Comparison of ENCODE assay signal across 8 cellular contexts in genomic region chr10:97400665-97401454, GRCh38. TPM values are rescaled to one million over a fixed set of nuclear protein-coding genes. Genes with fewer than 3 reads are reported as not detected.
DNase-seq lines count a peak whose midpoint lies in the region; ATAC-seq and TF ChIP-seq lines count a peak whose summit lies in the region.

A gene with protein sequence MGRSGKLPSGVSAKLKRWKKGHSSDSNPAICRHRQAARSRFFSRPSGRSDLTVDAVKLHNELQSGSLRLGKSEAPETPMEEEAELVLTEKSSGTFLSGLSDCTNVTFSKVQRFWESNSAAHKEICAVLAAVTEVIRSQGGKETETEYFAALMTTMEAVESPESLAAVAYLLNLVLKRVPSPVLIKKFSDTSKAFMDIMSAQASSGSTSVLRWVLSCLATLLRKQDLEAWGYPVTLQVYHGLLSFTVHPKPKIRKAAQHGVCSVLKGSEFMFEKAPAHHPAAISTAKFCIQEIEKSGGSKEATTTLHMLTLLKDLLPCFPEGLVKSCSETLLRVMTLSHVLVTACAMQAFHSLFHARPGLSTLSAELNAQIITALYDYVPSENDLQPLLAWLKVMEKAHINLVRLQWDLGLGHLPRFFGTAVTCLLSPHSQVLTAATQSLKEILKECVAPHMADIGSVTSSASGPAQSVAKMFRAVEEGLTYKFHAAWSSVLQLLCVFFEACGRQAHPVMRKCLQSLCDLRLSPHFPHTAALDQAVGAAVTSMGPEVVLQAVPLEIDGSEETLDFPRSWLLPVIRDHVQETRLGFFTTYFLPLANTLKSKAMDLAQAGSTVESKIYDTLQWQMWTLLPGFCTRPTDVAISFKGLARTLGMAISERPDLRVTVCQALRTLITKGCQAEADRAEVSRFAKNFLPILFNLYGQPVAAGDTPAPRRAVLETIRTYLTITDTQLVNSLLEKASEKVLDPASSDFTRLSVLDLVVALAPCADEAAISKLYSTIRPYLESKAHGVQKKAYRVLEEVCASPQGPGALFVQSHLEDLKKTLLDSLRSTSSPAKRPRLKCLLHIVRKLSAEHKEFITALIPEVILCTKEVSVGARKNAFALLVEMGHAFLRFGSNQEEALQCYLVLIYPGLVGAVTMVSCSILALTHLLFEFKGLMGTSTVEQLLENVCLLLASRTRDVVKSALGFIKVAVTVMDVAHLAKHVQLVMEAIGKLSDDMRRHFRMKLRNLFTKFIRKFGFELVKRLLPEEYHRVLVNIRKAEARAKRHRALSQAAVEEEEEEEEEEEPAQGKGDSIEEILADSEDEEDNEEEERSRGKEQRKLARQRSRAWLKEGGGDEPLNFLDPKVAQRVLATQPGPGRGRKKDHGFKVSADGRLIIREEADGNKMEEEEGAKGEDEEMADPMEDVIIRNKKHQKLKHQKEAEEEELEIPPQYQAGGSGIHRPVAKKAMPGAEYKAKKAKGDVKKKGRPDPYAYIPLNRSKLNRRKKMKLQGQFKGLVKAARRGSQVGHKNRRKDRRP (N-terminal part only) (minus strand): TSS chr10:97401340. CDS start chr10:97401231, 109 bp downstream.

- H3K4me3 Mint-ChIP-seq in activated CD4-positive, alpha-beta memory T cell treated with anti-CD3 and anti-CD28 coated beads for 36 hours, result peak within 1 kb of the TSS; percentile 93

- no peaks in the 10 kb centered on the region for H3K9me3 Mint-ChIP-seq in activated CD4-positive, alpha-beta memory T cell treated with anti-CD3 and anti-CD28 coated beads for 36 hours

- H3K36me3 ChIP-seq in ectodermal cell (ENCODE audit: control insufficient read depth, insufficient read depth, low read length), result no peaks in the 10 kb centered on the region

- H3K4me1 Mint-ChIP-seq in activated CD4-positive, alpha-beta memory T cell treated with anti-CD3 and anti-CD28 coated beads for 36 hours (ENCODE audit: low read depth), result peaks cover 10% of the 10 kb centered on the region

- WGBS in ectodermal cell, 2 experiments, result 1% methylated on average over 39 of the region's 39 CpGs
- WGBS in lower leg skin, 2 donors, result 1 to 2% methylated on average over 31 to 39 of the region's 39 CpGs

- peak within 1 kb of the TSS; percentile 56 for H3K27ac ChIP-seq in ectodermal cell (ENCODE audit: insufficient read depth, low read depth, low read length, poor library complexity, severe bottlenecking)

- intact Hi-C loops in activated CD4-positive, alpha-beta memory T cell treated with anti-CD3 and anti-CD28 coated beads for 36 hours (cut with micrococcal nuclease), result loop anchor here (1.0 to 5.0 kb wide), 5 partner anchors 45 to 814 kb away; partner anchors contain the start of genes ARHGAP19, EXOSC1, FRAT2 and MMS19
- intact Hi-C loops in lower leg skin (cut with DNase I; ENCODE audit: low total_unique reads), result no loop called here

- peaks cover 8% of the 10 kb centered on the region for H3K36me3 Mint-ChIP-seq in activated CD4-positive, alpha-beta memory T cell treated with anti-CD3 and anti-CD28 coated beads for 36 hours

- peak within 1 kb of the TSS; percentile 88 for H3K27ac Mint-ChIP-seq in activated CD4-positive, alpha-beta memory T cell treated with anti-CD3 and anti-CD28 coated beads for 36 hours

- CTCF ChIA-PET in activated CD4-positive, alpha-beta memory T cell treated with anti-CD3 and anti-CD28 coated beads for 36 hours (lab: Charles Lee), result interaction anchor here (0.7 to 16.2 kb wide), 19 partner anchors 8 to 328 kb away, joined by 3 to 194 read pairs (median 5); partner anchors contain the start of genes FRAT1 and PGAM1

- ATAC-seq in GM19455 (IDR thresholded peaks at IDR 0.05; ENCODE audit: unreplicated experiment), result peak; percentile 95

- POLR2A ChIA-PET in activated CD4-positive, alpha-beta memory T cell treated with anti-CD3 and anti-CD28 coated beads for 36 hours (lab: Charles Lee), result interaction anchor here (0.6 to 3.1 kb wide), 15 partner anchors 13 to 196 kb away, joined by 3 to 48 read pairs (median 6); partner anchors contain the start of genes FRAT1, FRAT2, PGAM1 and UBTD1

- H3K27me3 Mint-ChIP-seq in activated CD4-positive, alpha-beta memory T cell treated with anti-CD3 and anti-CD28 coated beads for 36 hours, result no peaks in the 10 kb centered on the region

- H3K9me3 ChIP-seq in ectodermal cell (ENCODE audit: control insufficient read depth, low read length), result no peaks in the 10 kb centered on the region

- TF ChIP-seq CTCF in lower leg skin (IDR thresholded peaks at IDR 0.05), result no peak

- peak within 1 kb of the TSS; percentile 93 for H3K4me3 ChIP-seq in ectodermal cell (ENCODE audit: insufficient read depth, low read depth, low read length)
- H3K4me3 ChIP-seq in lower leg skin (ENCODE audit: low read depth, poor library complexity, severe bottlenecking), result peak within 1 kb of the TSS; percentile 87

- no peak for TF ChIP-seq POLR2A in lower leg skin (IDR thresholded peaks at IDR 0.05)

- no peaks in the 10 kb centered on the region for H3K27me3 ChIP-seq in ectodermal cell (ENCODE audit: control insufficient read depth, insufficient read depth, low read length, poor library complexity, severe bottlenecking)

- no peaks in the 10 kb centered on the region for H3K4me1 ChIP-seq in ectodermal cell (ENCODE audit: control insufficient read depth, insufficient read depth, low read length)

- DNase-seq in COLO668 (lab: John Stamatoyannopoulos, UW; ENCODE audit: unreplicated experiment) (peak; percentile 82), HK-2 (ENCODE audit: unreplicated experiment) (peak; percentile 86), NCI-H82 treated with DMSO at 0.1 percent for 48 hours (lab: John Stamatoyannopoulos, UW; ENCODE audit: unreplicated experiment) (peak; percentile 90), lower leg skin (ENCODE audit: low spot score in 2 of 2) (peak; percentile 92 to 93)
- peak; percentile 88 for DNase-seq in activated CD4-positive, alpha-beta memory T cell treated with anti-CD3 and anti-CD28 coated beads for 36 hours
- DNase-seq in stimulated activated CD4-positive, alpha-beta T cell treated with anti-CD3 and anti-CD28 coated beads, TNF-alpha, amount 100 ng/mL, for 24 hours (ENCODE audit: low read depth in 3 of 3), result peak; percentile 66 to 85 (median 71)

RNA-seq across cellular contexts. Expression of the gene that starts here (rescaled TPM):
- total RNA-seq in activated CD4-positive, alpha-beta memory T cell treated with anti-CD3 and anti-CD28 coated beads for 36 hours, result 10 to 100 TPM; 40.4 to 41.8 TPM
- 34.1 TPM for polyA plus RNA-seq in ectodermal cell (2013, experiment 1 of 4)
- 28.6 TPM for polyA plus RNA-seq in ectodermal cell (2013, experiment 2 of 4)
- polyA plus RNA-seq in ectodermal cell (2013, experiment 3 of 4), result 21.0 TPM
- 19.3 TPM for polyA plus RNA-seq in ectodermal cell (2013, experiment 4 of 4)
- total RNA-seq in lower leg skin, result 10 to 100 TPM; 14.6 to 30.9 (median 22.6) TPM

Comparison
In these comparisons a context has a peak if more than half of its experiments do, and no peak if none do; other contexts are left out.
1. Peak in every context shown above with its lines: DNase-seq, ATAC-seq, H3K4me3 ChIP-seq and H3K27ac ChIP-seq.